25 cellular contexts compared by ENCODE assay signal in genomic region chr11:59259867-59260475, GRCh38. TPM values are rescaled to one million over a fixed set of nuclear protein-coding genes. Genes with fewer than 3 reads are reported as not detected.
DNase-seq lines count a peak whose midpoint lies in the region; ATAC-seq and TF ChIP-seq lines count a peak whose summit lies in the region.
"Had no signal": no experiment of that assay in that cellular context is flagged by ENCODE, and none has a peak within 500 bp of the region (broad histone marks: within the 10 kb centered on the region; RNA-seq: fewer than 3 reads in every experiment).

No MANE protein-coding gene starts in this region.

- intact Hi-C loops in activated CD4-positive, alpha-beta T cell treated with anti-CD3 and anti-CD28 coated beads for 36 hours (cut with DNase I, micrococcal nuclease) = no loop called here

- H3K36me3 Mint-ChIP-seq in progenitor cell of endocrine pancreas (ENCODE audit: insufficient read depth) = no peaks in the 10 kb centered on the region
- H3K36me3 Mint-ChIP-seq in activated CD4-positive, alpha-beta T cell treated with anti-CD3 and anti-CD28 coated beads for 36 hours (ENCODE audit: low read depth) = no peaks in the 10 kb centered on the region
- H3K36me3 Mint-ChIP-seq: natural killer cell treated with Interleukin-12 subunit alpha and Interleukin-12 subunit beta and Interleukin-15 and Interleukin-18, amount 100 ng/mL, for 72 hours had no signal

- H3K9me3 Mint-ChIP-seq in progenitor cell of endocrine pancreas (ENCODE audit: low read depth) = no peaks in the 10 kb centered on the region
- no peaks in the 10 kb centered on the region for H3K9me3 Mint-ChIP-seq in activated CD4-positive, alpha-beta T cell treated with anti-CD3 and anti-CD28 coated beads for 36 hours (ENCODE audit: low read depth)
- H3K9me3 Mint-ChIP-seq: natural killer cell treated with Interleukin-12 subunit alpha and Interleukin-12 subunit beta and Interleukin-15 and Interleukin-18, amount 100 ng/mL, for 72 hours; T-helper 2 cell treated with Interferon-gamma antibody and Interleukin-4, amounts not matched to agents 5 μg/mL and 100 μg/mL, for 36 hours had no signal

- DNase-seq in progenitor cell of endocrine pancreas (ENCODE audit: low spot score, unreplicated experiment) = no peak
- no peak for DNase-seq in activated CD4-positive, alpha-beta T cell treated with anti-CD3 and anti-CD28 coated beads for 36 hours
- DNase-seq in NCI-H2196 (lab: John Stamatoyannopoulos, UW; ENCODE audit: unreplicated experiment) = no peak
- no peak for DNase-seq in 8988T
- DNase-seq: activated CD4-positive, CD25-positive, alpha-beta regulatory T cell; BE2C; brain microvascular endothelial cell; Calu3; foreskin keratinocyte; GDM1; hypothalamus; Kasumi-1; kidney; NCI-H1092 treated with DMSO at 0.1 percent for 48 hours; NCI-H69; SJCRH30; stimulated activated CD4-positive, alpha-beta T cell treated with anti-CD3 and anti-CD28 coated beads, Interleukin-4, amount 100 ng/mL, for 4 hours; uterus had no signal

- POLR2A ChIA-PET in activated CD4-positive, alpha-beta T cell treated with anti-CD3 and anti-CD28 coated beads for 36 hours (lab: Charles Lee) = interaction anchor here (0.5 kb wide), 1 partner anchor 156 kb away, joined by 3 read pairs; no protein-coding TSS in a partner anchor

- TF ChIP-seq CTCF in progenitor cell of endocrine pancreas (IDR thresholded peaks at IDR 0.05; ENCODE audit: unreplicated experiment) = no peak

- no peaks in the 10 kb centered on the region for H3K27me3 Mint-ChIP-seq in progenitor cell of endocrine pancreas
- H3K27me3 Mint-ChIP-seq in activated CD4-positive, alpha-beta T cell treated with anti-CD3 and anti-CD28 coated beads for 36 hours = no peaks in the 10 kb centered on the region

- H3K27ac Mint-ChIP-seq in progenitor cell of endocrine pancreas = peak overlapping the region; percentile 42
- H3K27ac Mint-ChIP-seq in activated CD4-positive, alpha-beta T cell treated with anti-CD3 and anti-CD28 coated beads for 36 hours = no peak overlapping the region
- H3K27ac Mint-ChIP-seq: natural killer cell treated with Interleukin-12 subunit alpha and Interleukin-12 subunit beta and Interleukin-15 and Interleukin-18, amount 100 ng/mL, for 72 hours; T-helper 2 cell treated with Interferon-gamma antibody and Interleukin-4, amounts not matched to agents 5 μg/mL and 100 μg/mL, for 36 hours had no signal

- H3K4me3 Mint-ChIP-seq in progenitor cell of endocrine pancreas (ENCODE audit: low read depth) = no peak overlapping the region
- no peak overlapping the region for H3K4me3 Mint-ChIP-seq in activated CD4-positive, alpha-beta T cell treated with anti-CD3 and anti-CD28 coated beads for 36 hours
- H3K4me3 Mint-ChIP-seq: natural killer cell treated with Interleukin-12 subunit alpha and Interleukin-12 subunit beta and Interleukin-15 and Interleukin-18, amount 100 ng/mL, for 72 hours; T-helper 2 cell treated with Interferon-gamma antibody and Interleukin-4, amounts not matched to agents 5 μg/mL and 100 μg/mL, for 36 hours had no signal

- ATAC-seq in GM18861 (IDR thresholded peaks at IDR 0.05; ENCODE audit: unreplicated experiment) (peak; percentile 49), GM21619 (IDR thresholded peaks at IDR 0.05; ENCODE audit: unreplicated experiment) (peak; percentile 62), HG03354 (IDR thresholded peaks at IDR 0.05; ENCODE audit: poor library complexity, severe bottlenecking, unreplicated experiment) (peak; percentile 43)
- ATAC-seq in activated CD4-positive, alpha-beta T cell treated with anti-CD3 and anti-CD28 coated beads for 36 hours = no peak
- ATAC-seq: foreskin keratinocyte; natural killer cell treated with Interleukin-12 subunit alpha and Interleukin-12 subunit beta and Interleukin-15 and Interleukin-18, amount 100 ng/mL, for 72 hours had no signal

- CTCF ChIA-PET in activated CD4-positive, alpha-beta T cell treated with anti-CD3 and anti-CD28 coated beads for 36 hours (lab: Charles Lee) = interaction anchor here (0.5 to 1.0 kb wide), 2 partner anchors 73 to 553 kb away, joined by 3 read pairs; no protein-coding TSS in a partner anchor

- H3K4me1 Mint-ChIP-seq in progenitor cell of endocrine pancreas (ENCODE audit: low read depth) = peaks cover 1% of the 10 kb centered on the region
- H3K4me1 Mint-ChIP-seq in activated CD4-positive, alpha-beta T cell treated with anti-CD3 and anti-CD28 coated beads for 36 hours = no peaks in the 10 kb centered on the region

RNA-seq across cellular contexts. Expression of gene MPEG1, which starts 47.2 kb away (rescaled TPM):
- total RNA-seq in progenitor cell of endocrine pancreas = not detected in 2 replicates
- not detected for total RNA-seq in activated CD4-positive, alpha-beta T cell treated with anti-CD3 and anti-CD28 coated beads for 36 hours
- total RNA-seq: Calu3, foreskin keratinocyte, HT1080, PC-9, SJCRH30 had no signal
